In the genomic region with DNA sequence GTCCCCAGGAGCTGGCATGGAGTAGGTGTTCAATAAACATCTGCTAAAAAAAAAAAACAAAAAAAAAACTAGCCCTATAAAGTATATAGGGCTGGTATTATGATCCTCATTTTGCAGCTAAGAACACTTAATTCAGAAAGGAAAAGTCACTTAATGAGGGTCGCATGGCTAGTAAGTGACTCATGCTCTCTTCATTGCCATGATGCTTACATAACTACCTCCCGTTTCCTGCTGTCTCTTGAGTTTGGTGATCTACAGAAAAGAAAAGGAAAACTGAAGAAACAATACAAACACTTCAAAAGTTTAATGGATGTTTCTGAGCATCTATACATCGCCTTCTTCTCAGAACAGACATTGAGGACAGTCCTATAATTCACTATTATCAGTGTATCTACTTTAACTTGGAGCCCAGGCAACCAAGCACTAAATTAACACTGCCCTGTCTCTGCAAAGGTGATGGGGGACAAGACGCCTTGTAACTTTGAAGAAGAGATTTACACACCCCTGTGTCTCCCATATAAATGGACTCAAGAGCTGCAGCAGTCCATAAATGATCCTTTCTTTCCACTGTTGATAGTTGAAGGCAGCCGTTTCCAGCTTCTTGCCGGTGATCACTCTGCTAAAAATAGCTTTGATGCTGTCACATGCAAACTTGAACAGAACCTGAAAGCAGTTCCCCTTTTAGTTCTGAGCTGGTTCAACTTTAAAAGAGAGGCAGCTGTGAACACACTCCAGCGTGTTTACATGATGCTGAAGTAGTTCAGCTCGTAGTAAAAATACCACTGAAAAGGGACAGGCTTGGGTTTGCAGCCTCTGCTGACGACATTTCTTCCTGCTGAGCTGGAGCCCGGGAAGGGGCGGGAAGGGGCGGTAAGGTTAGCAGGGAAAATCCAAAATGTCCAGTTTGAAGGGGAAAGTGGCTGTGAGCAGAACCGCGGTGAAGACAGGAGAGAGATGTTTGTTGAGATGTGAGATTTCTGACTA, we compare ENCODE assay signal across 8 cellular contexts.
DNase-seq lines count a peak whose midpoint lies in the region; ATAC-seq, FAIRE-seq and TF ChIP-seq lines count a peak whose summit lies in the region.

No MANE protein-coding gene starts in this region.

- peak overlapping the region; percentile 65 for H3K23ac ChIP-seq in IMR-90 (ENCODE audit: low read depth, low read length)

- DNase-seq in GM12891 (ENCODE audit: insufficient read length, low spot score), result no peak
- DNase-seq in IMR-90, result peak; percentile 95
- DNase-seq in SHP77 treated with DMSO at 0.1 percent for 48 hours (lab: John Stamatoyannopoulos, UW), result peak; percentile 97
- DNase-seq in dermis blood vessel endothelial cell, result peak; percentile 74
- peak; percentile 64 to 81 for DNase-seq in lung microvascular endothelial cell (ENCODE audit: low read depth in 2 of 2)
- no peak for DNase-seq in NCI-H1694 (lab: John Stamatoyannopoulos, UW)

- H3K4me1 ChIP-seq in IMR-90 (ENCODE audit: control insufficient read depth, insufficient read depth, low read length), result peaks cover 27% of the 10 kb centered on the region

- H3K9ac ChIP-seq in IMR-90 (ENCODE audit: low read depth, low read length), result peak overlapping the region; percentile 39; the same call in 1 of the 2 replicates

- in situ Hi-C loops in IMR-90 (cut with MboI; ENCODE audit: low sequenced_read_pairs), result no loop called here

- peak overlapping the region; percentile 63 for H2AFZ ChIP-seq in IMR-90 (replicated peaks; ENCODE audit: low read length, poor library complexity)

- peak; percentile 67 for ATAC-seq in GM21737 (IDR thresholded peaks at IDR 0.05; ENCODE audit: unreplicated experiment)
- peak; percentile 81 for ATAC-seq in IMR-90 (ENCODE audit: low read depth)

- POLR2A ChIA-PET in IMR-90 (lab: Charles Lee; ENCODE audit: unreplicated experiment), result interaction anchor here (0.5 to 0.6 kb wide), 2 partner anchors 18 to 521 kb away, joined by 5 to 6 read pairs; no protein-coding TSS in a partner anchor

- peak overlapping the region; percentile 78 for H3K18ac ChIP-seq in IMR-90 (ENCODE audit: low read depth, low read length)

- BruUV-seq in IMR-90 (replicated peaks; lab: Mats Ljungman, UMichigan), result no TSS peak

- H3K4ac ChIP-seq in IMR-90 (ENCODE audit: low read depth, low read length), result peak overlapping the region; percentile 70

- intact Hi-C loops in IMR-90 (cut with micrococcal nuclease), result loop anchor here (5.0 to 10.0 kb wide), 3 partner anchors 84 to 259 kb away; partner anchors contain the start of gene FOXN3

- peak overlapping the region; percentile 85; the same call in 1 of the 2 replicates for H2AK5ac ChIP-seq in IMR-90 (ENCODE audit: low read depth, low read length)

- H3K9me1 ChIP-seq in IMR-90 (ENCODE audit: insufficient read depth, low read length), result peaks cover 19% of the 10 kb centered on the region

- H2BK5ac ChIP-seq in IMR-90 (ENCODE audit: low read depth, low read length, poor library complexity, severe bottlenecking), result peak overlapping the region; percentile 83

- 0 out of 2 replicates have a peak, but pooled peaks cover 2% of the 10 kb centered on the region for H3K36me3 ChIP-seq in IMR-90 (ENCODE audit: control insufficient read depth, insufficient read depth, low read length)

- H2BK20ac ChIP-seq in IMR-90 (ENCODE audit: low read depth, low read length), result peak overlapping the region; percentile 62

- H4K8ac ChIP-seq in IMR-90 (ENCODE audit: low read depth in 2 of 2, low read length in 2 of 2), result peak overlapping the region; percentile 1 to 64

- peak overlapping the region; percentile 26; the same call in 1 of the 2 replicates for H3K4me3 ChIP-seq in IMR-90 (ENCODE audit: insufficient read depth, low read depth, low read length)

- peaks cover 26% of the 10 kb centered on the region for H4K20me1 ChIP-seq in IMR-90 (ENCODE audit: insufficient read depth, low read length)

- peak overlapping the region; percentile 91 for H3K4me2 ChIP-seq in IMR-90 (ENCODE audit: low read depth, low read length)

- H2BK120ac ChIP-seq in IMR-90 (ENCODE audit: low read depth, low read length), result peak overlapping the region; percentile 74

- no peak for TF ChIP-seq CTCF in IMR-90 (conservative IDR thresholded peaks at IDR 0.05; ENCODE audit: low read depth, low read length)

- peak; percentile 63 for TF ChIP-seq POLR2A in GM12891 (IDR thresholded peaks at IDR 0.05; ENCODE audit: low read depth, low read length)
- peak; percentile 71 for TF ChIP-seq POLR2A in IMR-90 (IDR thresholded peaks at IDR 0.05; ENCODE audit: low read depth, low read length)

- H3K56ac ChIP-seq in IMR-90 (ENCODE audit: extremely low read depth, insufficient read depth, low read length), result peak overlapping the region; percentile 58

- no peaks in the 10 kb centered on the region for H3K9me3 ChIP-seq in IMR-90 (ENCODE audit: control insufficient read depth, insufficient read depth, low read length)

- peak overlapping the region; percentile 21 for H2AK9ac ChIP-seq in IMR-90 (replicated peaks; ENCODE audit: low read depth, low read length, poor library complexity)

- peak; percentile 83 for FAIRE-seq in GM12891 (lab: Jason Lieb, UNC)

- H3K27me3 ChIP-seq in IMR-90 (ENCODE audit: control insufficient read depth, insufficient read depth, low read length), result no peaks in the 10 kb centered on the region

- no peak; the same call in 1 of the 2 replicates for TF ChIP-seq RAD21 in IMR-90 (IDR thresholded peaks at IDR 0.05; ENCODE audit: low read length)

- CTCF ChIA-PET in IMR-90 (lab: Yijun Ruan, JAX), result interaction anchor here (0.8 kb wide), 1 partner anchor 607 kb away, joined by 3 read pairs; no protein-coding TSS in a partner anchor

- H3K14ac ChIP-seq in IMR-90 (replicated peaks; ENCODE audit: low read depth, low read length), result peak overlapping the region; percentile 78

- H2BK15ac ChIP-seq in IMR-90 (ENCODE audit: low read depth, low read length), result peak overlapping the region; percentile 84; the same call in 1 of the 3 replicates

- peak overlapping the region; percentile 79 for H4K91ac ChIP-seq in IMR-90 (ENCODE audit: insufficient read depth, low read depth, low read length)

- WGBS in IMR-90 (ENCODE audit: extremely low coverage in 2 of 2, insufficient read length in 1 of 2), 2 experiments, result 3% methylated on average over 7 of the region's 14 CpGs; no CpG with 5 or more reads in 1 of the 2 experiments

- H3K79me1 ChIP-seq in IMR-90 (ENCODE audit: low read depth in 1 of 2, low read length in 2 of 2), result peaks cover 35 to 70% of the 10 kb centered on the region in 2 experiments

- dilution Hi-C loops in IMR-90 (cut with HindIII; ENCODE audit: low sequenced_read_pairs, unreplicated experiment), result no loop called here

- H3K27ac ChIP-seq in IMR-90 (ENCODE audit: insufficient read depth, low read length), result peak overlapping the region; percentile 83
- H3K27ac ChIP-seq in temporal lobe (ENCODE audit: low read depth, low read length), result peak overlapping the region; percentile 65

- peak overlapping the region; percentile 10; the same call in 1 of the 2 replicates for H4K5ac ChIP-seq in IMR-90 (ENCODE audit: low read depth, low read length)

TF ChIP-seq in GM12891, 5 proteins besides CTCF, POLR2A, EP300 and RAD21:
- TF ChIP-seq PAX5 (IDR thresholded peaks at IDR 0.05; ENCODE audit: insufficient read depth, low read length, severe bottlenecking) (no peak), TAF1 (IDR thresholded peaks at IDR 0.05; ENCODE audit: low read depth, low read length) (no peak), SPI1 (IDR thresholded peaks at IDR 0.05; ENCODE audit: low read depth, low read length) (peak; percentile 100), POLR2AphosphoS5 (IDR thresholded peaks at IDR 0.05; ENCODE audit: low read depth, low read length) (no peak), POU2F2 (IDR thresholded peaks at IDR 0.05; ENCODE audit: low read depth, low read length) (no peak)
TF ChIP-seq in GM12891: peak in this region for 1.

TF ChIP-seq in IMR-90, 13 proteins besides CTCF, POLR2A, EP300 and RAD21:
- peak; percentile 42; the same call in 1 of the 2 replicates for TF ChIP-seq MAZ (IDR thresholded peaks at IDR 0.05; ENCODE audit: borderline replicate concordance, low read depth, low read length)
- TF ChIP-seq CEBPB (IDR thresholded peaks at IDR 0.05; ENCODE audit: low read depth, low read length), result peak; percentile 62
- peak; percentile 74 for TF ChIP-seq FOS (IDR thresholded peaks at IDR 0.05; ENCODE audit: low read depth, low read length)
- no peak for TF ChIP-seq CHD1 (IDR thresholded peaks at IDR 0.05; ENCODE audit: low read depth, low read length)
- TF ChIP-seq MXI1 (IDR thresholded peaks at IDR 0.05; ENCODE audit: borderline replicate concordance, low read depth, low read length), result peak; percentile 48; the same call in 1 of the 2 replicates
- 0 out of 2 replicates have a peak, but pooled peaks have one; percentile 17 for TF ChIP-seq SMC3 (IDR thresholded peaks at IDR 0.05; ENCODE audit: low read depth, low read length)

Comparison
In these comparisons a context has a peak if more than half of its experiments do, and no peak if none do; other contexts are left out.
1. DNase-seq: peak in IMR-90 (single experiment), SHP77 treated with DMSO at 0.1 percent for 48 hours (single experiment), dermis blood vessel endothelial cell (single experiment) and lung microvascular endothelial cell (2 of 2); none in GM12891 (single experiment) and NCI-H1694 (single experiment).